In genomic region chr9:38334234-38334633, GRCh38 we compare ENCODE assay signal across 10 cellular contexts. TPM values are rescaled to one million over a fixed set of nuclear protein-coding genes. Genes with fewer than 3 reads are reported as not detected.
DNase-seq lines count a peak whose midpoint lies in the region; ATAC-seq and TF ChIP-seq lines count a peak whose summit lies in the region.
"Had no signal": no experiment of that assay in that cellular context is flagged by ENCODE, and none has a peak within 500 bp of the region (broad histone marks: within the 10 kb centered on the region; RNA-seq: fewer than 3 reads in every experiment).

No MANE protein-coding gene starts in this region.

- H3K36me3 ChIP-seq in heart right ventricle (no peaks in the 10 kb centered on the region), OCI-LY7 (ENCODE audit: insufficient read depth, low read length) (no peaks in the 10 kb centered on the region)

- no peak overlapping the region for H2AFZ ChIP-seq in OCI-LY7 (ENCODE audit: low read length)

- peak in 6 of 9 donors; percentile 27 to 42 (median 34) for TF ChIP-seq CTCF in heart right ventricle (IDR thresholded peaks at IDR 0.05)
- peak; percentile 70 for TF ChIP-seq CTCF in OCI-LY7 (conservative IDR thresholded peaks at IDR 0.05; ENCODE audit: low read length)
- peak; percentile 28 for TF ChIP-seq CTCF in fibroblast of pulmonary artery (IDR thresholded peaks at IDR 0.05; ENCODE audit: low read length, missing control alignments)

- H3K4me3 ChIP-seq in heart right ventricle: no peak overlapping the region
- H3K4me3 ChIP-seq in right cardiac atrium (ENCODE audit: low read length): no peak overlapping the region
- H3K4me3 ChIP-seq in OCI-LY7 (ENCODE audit: low read depth, low read length, poor library complexity, severe bottlenecking): no peak overlapping the region
- no peak overlapping the region for H3K4me3 ChIP-seq in fibroblast of pulmonary artery (replicated peaks; ENCODE audit: low read depth, low read length)

- no peaks in the 10 kb centered on the region for H4K20me1 ChIP-seq in OCI-LY7 (ENCODE audit: insufficient read depth, low read length)

- DNase-seq in heart right ventricle: no peak
- no peak for DNase-seq in right cardiac atrium
- peak; percentile 4 for DNase-seq in OCI-LY7 (ENCODE audit: low spot score)
- DNase-seq in fibroblast of pulmonary artery (ENCODE audit: low read depth): no peak
- DNase-seq in NCI-H1105 (lab: John Stamatoyannopoulos, UW): no peak
- no peak for DNase-seq in stimulated activated naive CD4-positive, alpha-beta T cell (lab: John Stamatoyannopoulos, UW)
- DNase-seq in NCI-H526 treated with DMSO at 0.1 percent for 48 hours (lab: John Stamatoyannopoulos, UW): no peak
- DNase-seq: CD4-positive, CD25-positive, alpha-beta regulatory T cell; hippocampal formation had no signal

- intact Hi-C loops in heart right ventricle (cut with DNase I) (no loop called here), right cardiac atrium (cut with DNase I) (no loop called here), OCI-LY7 (cut with micrococcal nuclease; ENCODE audit: unreplicated experiment) (no loop called here)

- H3K9me3 ChIP-seq in heart right ventricle (no peaks in the 10 kb centered on the region), right cardiac atrium (ENCODE audit: control insufficient read depth, low read length) (no peaks in the 10 kb centered on the region), OCI-LY7 (ENCODE audit: low read length) (no peaks in the 10 kb centered on the region)

- POLR2A ChIA-PET in OCI-LY7 (lab: Charles Lee): interaction anchor here (0.6 kb wide), 1 partner anchor 570 kb away, joined by 5 read pairs; no protein-coding TSS in a partner anchor

- no peak for ATAC-seq in heart right ventricle
- no peak for ATAC-seq in right cardiac atrium
- ATAC-seq in GM19455 (IDR thresholded peaks at IDR 0.05; ENCODE audit: unreplicated experiment): no peak

- H3K9me2 ChIP-seq in OCI-LY7 (ENCODE audit: insufficient read depth, low read length): no peaks in the 10 kb centered on the region

- H3K79me2 ChIP-seq in OCI-LY7 (ENCODE audit: insufficient read depth, low read depth, low read length): no peaks in the 10 kb centered on the region

- H3K4me1 ChIP-seq in heart right ventricle (peaks cover 0 to 8% (median 0%) of the 10 kb centered on the region in 9 donors), right cardiac atrium (ENCODE audit: control insufficient read depth, insufficient read depth, low read length) (no peaks in the 10 kb centered on the region), OCI-LY7 (ENCODE audit: insufficient read depth, low read length, poor library complexity, severe bottlenecking) (no peaks in the 10 kb centered on the region)

- 44 to 48% methylated on average over 3 of the region's 3 CpGs for WGBS in heart right ventricle, 2 donors
- 48% methylated on average over 3 of the region's 3 CpGs for WGBS in right cardiac atrium

- peaks cover 0 to 5% (median 0%) of the 10 kb centered on the region in 7 donors for H3K27me3 ChIP-seq in heart right ventricle
- no peaks in the 10 kb centered on the region for H3K27me3 ChIP-seq in right cardiac atrium (ENCODE audit: control insufficient read depth, insufficient read depth)

- no peak overlapping the region for H3K4me2 ChIP-seq in OCI-LY7 (ENCODE audit: low read length)

- BruUV-seq in OCI-LY7 (replicated peaks; lab: Mats Ljungman, UMichigan): no TSS peak

- CTCF ChIA-PET in OCI-LY7 (lab: Charles Lee; ENCODE audit: unreplicated experiment): no interaction called here

- no peak overlapping the region for H3K27ac ChIP-seq in heart right ventricle
- H3K27ac ChIP-seq in right cardiac atrium (ENCODE audit: low read length): no peak overlapping the region
- no peak overlapping the region for H3K27ac ChIP-seq in OCI-LY7 (ENCODE audit: low read depth, low read length, poor library complexity, severe bottlenecking)

RNA-seq across cellular contexts. Expression of gene ALDH1B1, which starts 58.3 kb away (rescaled TPM):
- total RNA-seq in heart right ventricle (10 to 100 TPM; 12.1 to 30.2 (median 18.9) TPM), right cardiac atrium (10 to 100 TPM; 12.4 to 27.2 (median 13.7) TPM), OCI-LY7 (2022) (5.8 and 8.6 TPM in 2 replicates)
- polyA plus RNA-seq in heart right ventricle (10 to 100 TPM in 1 of 2 donors, 1 to 10 TPM in 1; 4.0 to 15.7 TPM), right cardiac atrium (11.5 TPM)
- 0.32 and 1.3 TPM in 2 replicates for total RNA-seq in OCI-LY7 (2014; rRNA removed; shearing (Covaris generic))
